8 cellular contexts compared by ENCODE assay signal in genomic region chr19:10332965-10333757, GRCh38. TPM values are rescaled to one million over a fixed set of nuclear protein-coding genes. Genes with fewer than 3 reads are reported as not detected.
DNase-seq lines count a peak whose midpoint lies in the region; ATAC-seq, FAIRE-seq and TF ChIP-seq lines count a peak whose summit lies in the region.

TSS of gene RAVER1 (minus strand) at chr19:10333529. CDS start at chr19:10333507, 22 bp downstream.

- H2BK15ac ChIP-seq in IMR-90 (ENCODE audit: low read depth, low read length), result no peak within 1 kb of the TSS

- in situ Hi-C loops in IMR-90 (cut with MboI; ENCODE audit: low sequenced_read_pairs), result no loop called here

- 0% methylated on average over 27 of the region's 82 CpGs; no CpG with 5 or more reads in 1 of the 2 experiments for WGBS in IMR-90 (ENCODE audit: extremely low coverage in 2 of 2, insufficient read length in 1 of 2), 2 experiments

- H3K79me2 ChIP-seq in OCI-LY7 (ENCODE audit: insufficient read depth, low read depth, low read length), result peaks cover 30% of the 10 kb centered on the region

- H3K4me2 ChIP-seq in IMR-90 (ENCODE audit: low read depth, low read length) (peak within 1 kb of the TSS; percentile 93), OCI-LY7 (ENCODE audit: low read length) (peak within 1 kb of the TSS; percentile 97)

- H4K8ac ChIP-seq in IMR-90 (ENCODE audit: low read depth in 2 of 2, low read length in 2 of 2), result peak within 1 kb of the TSS; percentile 86 to 87

- H3K14ac ChIP-seq in IMR-90 (replicated peaks; ENCODE audit: low read depth, low read length), result peak within 1 kb of the TSS; percentile 75

- H2AK9ac ChIP-seq in IMR-90 (replicated peaks; ENCODE audit: low read depth, low read length, poor library complexity), result peak within 1 kb of the TSS; percentile 99

- H4K5ac ChIP-seq in IMR-90 (ENCODE audit: low read depth, low read length), result peak within 1 kb of the TSS; percentile 66

- H2AK5ac ChIP-seq in IMR-90 (ENCODE audit: low read depth, low read length), result peak within 1 kb of the TSS; percentile 90

- H3K79me1 ChIP-seq in IMR-90 (ENCODE audit: low read depth in 1 of 2, low read length in 2 of 2), result peaks cover 11 to 44% of the 10 kb centered on the region in 2 experiments

- H3K23ac ChIP-seq in IMR-90 (ENCODE audit: low read depth, low read length), result peak within 1 kb of the TSS; percentile 77

- peak; percentile 76 for DNase-seq in DMS114 treated with DMSO at 0.1 percent for 48 hours (lab: John Stamatoyannopoulos, UW; ENCODE audit: unreplicated experiment)
- DNase-seq in IMR-90, result peak; percentile 97
- DNase-seq in OCI-LY7 (ENCODE audit: low spot score), result peak; percentile 99
- DNase-seq in activated CD8-positive, alpha-beta memory T cell treated with anti-CD3 and anti-CD28 coated beads, Interleukin-2, amount 50 U/mL, for 48 hours, result peak; percentile 98
- peak; percentile 98 for DNase-seq in midbrain (lab: John Stamatoyannopoulos, UW)
- DNase-seq in stimulated activated CD8-positive, alpha-beta memory T cell treated with anti-CD3 and anti-CD28 coated beads, Interleukin-15, amount 100 ng/mL, for 48 hours (ENCODE audit: low read depth in 2 of 2), result peak; percentile 98

- H3K4me1 ChIP-seq in IMR-90 (ENCODE audit: control insufficient read depth, insufficient read depth, low read length) (peaks cover 5% of the 10 kb centered on the region; the same call in 1 of the 2 replicates), OCI-LY7 (ENCODE audit: insufficient read depth, low read length, poor library complexity, severe bottlenecking) (peaks cover 29% of the 10 kb centered on the region)

- H2BK20ac ChIP-seq in IMR-90 (ENCODE audit: low read depth, low read length), result no peak within 1 kb of the TSS

- FAIRE-seq in endometrium (lab: Jason Lieb, UNC), result peak; percentile 12

- BruUV-seq in IMR-90 (replicated peaks; lab: Mats Ljungman, UMichigan), result no TSS peak
- no TSS peak for BruUV-seq in OCI-LY7 (replicated peaks; lab: Mats Ljungman, UMichigan)

- H4K20me1 ChIP-seq in IMR-90 (ENCODE audit: insufficient read depth, low read length) (peaks cover 26% of the 10 kb centered on the region), OCI-LY7 (ENCODE audit: insufficient read depth, low read length) (peaks cover 12% of the 10 kb centered on the region)

- H3K27ac ChIP-seq in IMR-90 (ENCODE audit: insufficient read depth, low read length) (peak within 1 kb of the TSS; percentile 86), OCI-LY7 (ENCODE audit: low read depth, low read length, poor library complexity, severe bottlenecking) (peak within 1 kb of the TSS; percentile 82)

- H3K18ac ChIP-seq in IMR-90 (ENCODE audit: low read depth, low read length), result no peak within 1 kb of the TSS

- peak; percentile 96 for TF ChIP-seq POLR2A in IMR-90 (IDR thresholded peaks at IDR 0.05; ENCODE audit: low read depth, low read length)

- no peaks in the 10 kb centered on the region; the same call in 1 of the 2 replicates for H3K9me1 ChIP-seq in IMR-90 (ENCODE audit: insufficient read depth, low read length)

- H2BK120ac ChIP-seq in IMR-90 (ENCODE audit: low read depth, low read length), result peak within 1 kb of the TSS; percentile 61; the same call in 1 of the 2 replicates

- intact Hi-C loops in IMR-90 (cut with micrococcal nuclease), result loop anchor here (1.0 kb wide), 1 partner anchor 18 kb away; no protein-coding TSS in a partner anchor
- intact Hi-C loops in OCI-LY7 (cut with micrococcal nuclease; ENCODE audit: unreplicated experiment), result loop anchor here (2.0 to 10.0 kb wide), 3 partner anchors 48 to 232 kb away; partner anchors contain the start of genes CDKN2D, KRI1 and TYK2

- H2BK5ac ChIP-seq in IMR-90 (ENCODE audit: low read depth, low read length, poor library complexity, severe bottlenecking), result peak within 1 kb of the TSS; percentile 93

- H3K9me3 ChIP-seq in IMR-90 (ENCODE audit: control insufficient read depth, insufficient read depth, low read length) (no peaks in the 10 kb centered on the region), OCI-LY7 (ENCODE audit: low read length) (no peaks in the 10 kb centered on the region)

- dilution Hi-C loops in IMR-90 (cut with HindIII; ENCODE audit: low sequenced_read_pairs, unreplicated experiment), result no loop called here

- H3K36me3 ChIP-seq in IMR-90 (ENCODE audit: control insufficient read depth, insufficient read depth, low read length), result peaks cover 21% of the 10 kb centered on the region
- peaks cover 43% of the 10 kb centered on the region for H3K36me3 ChIP-seq in OCI-LY7 (ENCODE audit: insufficient read depth, low read length)

- H3K9me2 ChIP-seq in OCI-LY7 (ENCODE audit: insufficient read depth, low read length), result no peaks in the 10 kb centered on the region

- no peaks in the 10 kb centered on the region for H3K27me3 ChIP-seq in IMR-90 (ENCODE audit: control insufficient read depth, insufficient read depth, low read length)

- ATAC-seq in GM21529 (IDR thresholded peaks at IDR 0.05; ENCODE audit: unreplicated experiment) (peak; percentile 84), IMR-90 (ENCODE audit: low read depth) (peak; percentile 89)

- H3K9ac ChIP-seq in IMR-90 (ENCODE audit: low read depth, low read length), result peak within 1 kb of the TSS; percentile 83

- POLR2A ChIA-PET in IMR-90 (lab: Charles Lee; ENCODE audit: unreplicated experiment) (interaction anchor here (0.5 to 0.6 kb wide), 3 partner anchors 27 to 233 kb away, joined by 3 to 5 read pairs (median 4); no protein-coding TSS in a partner anchor), OCI-LY7 (lab: Charles Lee) (interaction anchor here (0.6 to 1.6 kb wide), 10 partner anchors 12 to 137 kb away, joined by 3 to 7 read pairs (median 4); partner anchors contain the start of genes ICAM1 and TYK2)

- TF ChIP-seq RAD21 in IMR-90 (IDR thresholded peaks at IDR 0.05; ENCODE audit: low read length), result no peak

- peak within 1 kb of the TSS; percentile 86 for H3K4ac ChIP-seq in IMR-90 (ENCODE audit: low read depth, low read length)

- TF ChIP-seq CTCF in IMR-90 (conservative IDR thresholded peaks at IDR 0.05; ENCODE audit: low read depth, low read length) (no peak), OCI-LY7 (conservative IDR thresholded peaks at IDR 0.05; ENCODE audit: low read length) (no peak)

- H2AFZ ChIP-seq in IMR-90 (replicated peaks; ENCODE audit: low read length, poor library complexity) (peak within 1 kb of the TSS; percentile 98), OCI-LY7 (ENCODE audit: low read length) (peak within 1 kb of the TSS; percentile 17; the same call in 1 of the 2 replicates)

- CTCF ChIA-PET in IMR-90 (lab: Yijun Ruan, JAX), result no interaction called here
- CTCF ChIA-PET in OCI-LY7 (lab: Charles Lee; ENCODE audit: unreplicated experiment), result interaction anchor here (0.6 to 1.1 kb wide), 4 partner anchors 14 to 305 kb away, joined by 5 to 11 read pairs (median 6); partner anchors contain the start of gene TYK2

- peak within 1 kb of the TSS; percentile 77 for H4K91ac ChIP-seq in IMR-90 (ENCODE audit: insufficient read depth, low read depth, low read length)

- peak within 1 kb of the TSS; percentile 93 for H3K56ac ChIP-seq in IMR-90 (ENCODE audit: extremely low read depth, insufficient read depth, low read length)

- peak within 1 kb of the TSS; percentile 75 for H3K4me3 ChIP-seq in IMR-90 (ENCODE audit: insufficient read depth, low read depth, low read length)
- peak within 1 kb of the TSS; percentile 83 for H3K4me3 ChIP-seq in OCI-LY7 (ENCODE audit: low read depth, low read length, poor library complexity, severe bottlenecking)

TF ChIP-seq in IMR-90, 13 proteins besides CTCF, POLR2A, EP300 and RAD21:
- TF ChIP-seq FOS (IDR thresholded peaks at IDR 0.05; ENCODE audit: low read depth, low read length) (no peak), RCOR1 (IDR thresholded peaks at IDR 0.05; ENCODE audit: insufficient replicate concordance, low read length) (no peak), MAZ (IDR thresholded peaks at IDR 0.05; ENCODE audit: borderline replicate concordance, low read depth, low read length) (peak; percentile 76; the same call in 1 of the 2 replicates), SMC3 (IDR thresholded peaks at IDR 0.05; ENCODE audit: low read depth, low read length) (no peak), BHLHE40 (IDR thresholded peaks at IDR 0.05; ENCODE audit: low read depth, low read length) (peak; percentile 95), CHD1 (IDR thresholded peaks at IDR 0.05; ENCODE audit: low read depth, low read length) (peak; percentile 99; the same call in 1 of the 2 replicates), ELK1 (IDR thresholded peaks at IDR 0.05; ENCODE audit: borderline replicate concordance, low read depth, low read length) (no peak), USF2 (IDR thresholded peaks at IDR 0.05; ENCODE audit: low read depth, low read length) (no peak), MAFK (IDR thresholded peaks at IDR 0.05; ENCODE audit: low read depth, low read length) (no peak), MXI1 (IDR thresholded peaks at IDR 0.05; ENCODE audit: borderline replicate concordance, low read depth, low read length) (0 out of 2 replicates have a peak, but pooled peaks have one; percentile 23), CEBPB (IDR thresholded peaks at IDR 0.05; ENCODE audit: low read depth, low read length) (0 out of 2 replicates have a peak, but pooled peaks have one; percentile 36), RFX5 (IDR thresholded peaks at IDR 0.05; ENCODE audit: low read depth, low read length) (no peak), NFE2L2 (IDR thresholded peaks at IDR 0.05; ENCODE audit: low read depth, low read length) (no peak)

RNA-seq across cellular contexts. Expression of gene RAVER1, which starts in this region (rescaled TPM):
- 2.5 and 2.7 TPM in 2 replicates for total RNA-seq in IMR-90 (2012; rRNA removed)
- 15.1 and 18.1 TPM in 2 replicates for polyA plus RNA-seq in IMR-90 (2012; rRNA removed)
- polyA plus RNA-seq in IMR-90 (2012; cell fraction: cytosol; rRNA removed), result 18.7 and 23.0 TPM in 2 replicates
- polyA plus RNA-seq in IMR-90 (2012; cell fraction: nucleus; rRNA removed; ENCODE audit: low replicate concordance), result 17.6 and 56.5 TPM in 2 replicates
- 21.6 and 35.7 TPM in 2 replicates for total RNA-seq in OCI-LY7 (2014; rRNA removed; shearing (Covaris generic))
- 90.7 and 95.8 TPM in 2 replicates for total RNA-seq in OCI-LY7 (2022)

Comparison
In these comparisons a context has a peak if more than half of its experiments do, and no peak if none do; other contexts are left out.
1. Peak in every context shown above with its lines: DNase-seq, ATAC-seq, H3K4me3 ChIP-seq and H3K27ac ChIP-seq.